In genomic region chr3:190048831-190049541, GRCh38 we compare ENCODE assay signal across 10 cellular contexts.
DNase-seq lines count a peak whose midpoint lies in the region; ATAC-seq, FAIRE-seq and TF ChIP-seq lines count a peak whose summit lies in the region.
"Had no signal": no experiment of that assay in that cellular context is flagged by ENCODE, and none has a peak within 500 bp of the region (broad histone marks: within the 10 kb centered on the region; RNA-seq: fewer than 3 reads in every experiment).

No MANE protein-coding gene starts in this region.

- peaks cover 34% of the 10 kb centered on the region for H3K27me3 Mint-ChIP-seq in activated T-cell treated with anti-CD3 and anti-CD28 coated beads, Interleukin-2, amount 50 U/mL, for 24 hours

- no peak overlapping the region for H3K4me3 Mint-ChIP-seq in activated T-cell treated with anti-CD3 and anti-CD28 coated beads, Interleukin-2, amount 50 U/mL, for 24 hours

- peak; percentile 87 for FAIRE-seq in RCC 7860 (lab: Jason Lieb, UNC)
- FAIRE-seq: K562 had no signal

- no peak overlapping the region for H3K9ac ChIP-seq in fibroblast of lung (ENCODE audit: insufficient read depth, low read length)

- H3K27me3 ChIP-seq in fibroblast of lung (ENCODE audit: control insufficient read depth, insufficient read depth, low read length), result no peaks in the 10 kb centered on the region

- DNase-seq in HCEC 1CT (peak; percentile 69), RCC 7860 (ENCODE audit: low spot score) (peak; percentile 37), fibroblast of lung (ENCODE audit: low read depth in 2 of 2) (peak; percentile 76 to 87), sciatic nerve (ENCODE audit: low spot score) (no peak), NCI-H82 treated with DMSO at 0.1 percent for 48 hours (lab: John Stamatoyannopoulos, UW; ENCODE audit: unreplicated experiment) (no peak), NCI-H1048 (lab: John Stamatoyannopoulos, UW) (no peak)
- DNase-seq in activated T-cell treated with anti-CD3 and anti-CD28 coated beads, Interleukin-2, amount 50 U/mL, for 24 hours, result no peak
- DNase-seq: activated naive CD4-positive, alpha-beta T cell had no signal

- no peaks in the 10 kb centered on the region for H3K79me2 ChIP-seq in fibroblast of lung (ENCODE audit: control insufficient read depth, insufficient read depth, low read length)

- H3K4me1 ChIP-seq in fibroblast of lung (ENCODE audit: control insufficient read depth, extremely low read depth, insufficient read depth, low read length), result peaks cover 5% of the 10 kb centered on the region

- H3K9me3 Mint-ChIP-seq in activated T-cell treated with anti-CD3 and anti-CD28 coated beads, Interleukin-2, amount 50 U/mL, for 24 hours, result no peaks in the 10 kb centered on the region

- no peak overlapping the region for H3K27ac Mint-ChIP-seq in activated T-cell treated with anti-CD3 and anti-CD28 coated beads, Interleukin-2, amount 50 U/mL, for 24 hours

- peak overlapping the region; percentile 69 for H3K4me2 ChIP-seq in fibroblast of lung (ENCODE audit: extremely low read depth, insufficient read depth, low read length)

- H2AFZ ChIP-seq in fibroblast of lung (ENCODE audit: low read length), result no peak overlapping the region

- H3K36me3 ChIP-seq in fibroblast of lung (ENCODE audit: control insufficient read depth, insufficient read depth, low read length), result no peaks in the 10 kb centered on the region

- no peaks in the 10 kb centered on the region for H3K4me1 Mint-ChIP-seq in activated T-cell treated with anti-CD3 and anti-CD28 coated beads, Interleukin-2, amount 50 U/mL, for 24 hours (ENCODE audit: low read depth)

- no peaks in the 10 kb centered on the region for H3K9me3 ChIP-seq in fibroblast of lung (ENCODE audit: control insufficient read depth, insufficient read depth, low read depth, low read length)

- no peaks in the 10 kb centered on the region for H4K20me1 ChIP-seq in fibroblast of lung (ENCODE audit: control insufficient read depth, extremely low read depth, insufficient read depth, low read length)

- peak overlapping the region; percentile 26 for H3K27ac ChIP-seq in fibroblast of lung (ENCODE audit: insufficient read depth, low read length)

- H3K36me3 Mint-ChIP-seq in activated T-cell treated with anti-CD3 and anti-CD28 coated beads, Interleukin-2, amount 50 U/mL, for 24 hours (ENCODE audit: low read depth), result no peaks in the 10 kb centered on the region

- ATAC-seq in sciatic nerve (peak; percentile 50), HG03439 (IDR thresholded peaks at IDR 0.05; ENCODE audit: unreplicated experiment) (no peak)
- ATAC-seq: K562 had no signal

- TF ChIP-seq CTCF in fibroblast of lung (conservative IDR thresholded peaks at IDR 0.05 in 1 of 2, IDR thresholded peaks at IDR 0.05 in 1 of 2; ENCODE audit: low read depth in 1 of 2, low read length in 2 of 2), result no peak

- intact Hi-C loops in sciatic nerve (cut with DNase I), result no loop called here

- peak overlapping the region in 3 of 4 experiments; percentile 1 to 44 (median 37) for H3K4me3 ChIP-seq in fibroblast of lung (replicated peaks in 1 of 4; ENCODE audit: control extremely low read depth in 1 of 4, insufficient read depth in 1 of 4, low read depth in 3 of 4, low read length in 4 of 4)
- H3K4me3 ChIP-seq: K562 had no signal

Comparison
In these comparisons a context has a peak if more than half of its experiments do, and no peak if none do; other contexts are left out.
1. DNase-seq: peak in HCEC 1CT (single experiment), RCC 7860 (single experiment) and fibroblast of lung (2 of 2); none in sciatic nerve (single experiment), NCI-H82 treated with DMSO at 0.1 percent for 48 hours (single experiment), activated T-cell treated with anti-CD3 and anti-CD28 coated beads, Interleukin-2, amount 50 U/mL, for 24 hours (single experiment) and NCI-H1048 (single experiment).